1 cellular context compared by ENCODE assay signal in the genomic region with DNA sequence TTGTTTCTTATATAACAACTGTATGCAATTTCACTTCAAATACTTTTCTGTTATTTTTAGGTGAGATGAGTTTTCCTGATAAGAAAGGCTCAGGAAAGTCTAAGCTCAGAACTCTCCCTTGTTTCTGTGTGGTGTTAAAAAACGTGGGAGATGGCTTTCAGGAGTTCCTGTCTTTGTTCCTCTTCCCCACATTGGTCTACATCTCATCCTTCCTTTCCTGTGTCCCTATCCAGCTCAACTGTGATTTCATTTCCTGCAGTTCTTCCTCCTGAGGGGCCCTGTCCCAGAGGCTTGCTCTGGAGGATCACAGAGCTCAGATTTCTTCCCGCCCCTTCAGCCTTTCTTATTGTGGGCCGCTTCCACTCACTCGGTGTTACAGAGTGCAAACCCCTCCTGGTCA.
TF ChIP-seq lines count a peak whose summit lies in the region.

No MANE protein-coding gene starts in this region.

TF ChIP-seq in IMR-90, 13 proteins besides CTCF, POLR2A, EP300 and RAD21 (continued from another document):
- TF ChIP-seq MXI1 (IDR thresholded peaks at IDR 0.05; ENCODE audit: borderline replicate concordance, low read depth, low read length) (no peak), FOS (IDR thresholded peaks at IDR 0.05; ENCODE audit: low read depth, low read length) (no peak)
